8 cellular contexts compared by ENCODE assay signal in genomic region chr12:49346659-49347306, GRCh38. TPM values are rescaled to one million over a fixed set of nuclear protein-coding genes. Genes with fewer than 3 reads are reported as not detected.
A peak's percentile ranks its signal among the peaks of the same experiment; 100 is the strongest.
DNase-seq lines count a peak whose midpoint lies in the region; ATAC-seq and TF ChIP-seq lines count a peak whose summit lies in the region.

TSS of gene DNAJC22 (plus strand) at chr12:49346888. CDS start at chr12:49348873, 1,985 bp downstream.

- intact Hi-C loops in gastrocnemius medialis (cut with DNase I; ENCODE audit: low total_unique reads): no loop called here

- H3K36me3 ChIP-seq in right atrium auricular region: no peaks in the 10 kb centered on the region
- no peaks in the 10 kb centered on the region for H3K36me3 ChIP-seq in gastrocnemius medialis

- in situ Hi-C loops in gastrocnemius medialis (cut with MboI; ENCODE audit: low sequenced_read_pairs in 4 of 4): no loop called here

- no peaks in the 10 kb centered on the region for H3K9me3 Mint-ChIP-seq in activated CD8-positive, alpha-beta T cell treated with anti-CD3 and anti-CD28 coated beads, Interleukin-2, amount 10 ng/mL, durations not matched to agents 7 days and 5 days (ENCODE audit: insufficient read depth)

- TF ChIP-seq CTCF in HL-60 (IDR thresholded peaks at IDR 0.05; ENCODE audit: insufficient read depth, low read length): no peak
- TF ChIP-seq CTCF in right atrium auricular region (IDR thresholded peaks at IDR 0.05): no peak
- TF ChIP-seq CTCF in gastrocnemius medialis (IDR thresholded peaks at IDR 0.05 in 4 of 5, conservative IDR thresholded peaks at IDR 0.05 in 1 of 5): no peak

- H3K4me3 Mint-ChIP-seq in activated CD8-positive, alpha-beta T cell treated with anti-CD3 and anti-CD28 coated beads, Interleukin-2, amount 10 ng/mL, durations not matched to agents 7 days and 5 days: peak within 1 kb of the TSS; percentile 60

- H3K4me3 ChIP-seq in HL-60 (replicated peaks; ENCODE audit: insufficient read depth, low read length) (0 out of 2 replicates have a peak within 1 kb of the TSS, but pooled peaks have one; percentile 8), right atrium auricular region (peak within 1 kb of the TSS; percentile 29 to 54), gastrocnemius medialis (peak within 1 kb of the TSS; percentile 36 to 65 (median 46))

- H3K27ac ChIP-seq in HL-60 (replicated peaks) (no peak within 1 kb of the TSS), right atrium auricular region (no peak within 1 kb of the TSS), gastrocnemius medialis (no peak within 1 kb of the TSS)

- CTCF ChIA-PET in activated CD8-positive, alpha-beta T cell treated with anti-CD3 and anti-CD28 coated beads, Interleukin-2, amount 10 ng/mL, durations not matched to agents 7 days and 5 days (lab: Charles Lee): interaction anchor here (0.8 to 8.4 kb wide), 29 partner anchors 10 to 257 kb away, joined by 3 to 111 read pairs (median 5); partner anchors contain the start of genes C1QL4, PRPH, SPATS2 and TROAP

- H3K4me1 ChIP-seq in right atrium auricular region (peaks cover 3 to 57% of the 10 kb centered on the region in 2 donors), gastrocnemius medialis (peaks cover 36 to 53% of the 10 kb centered on the region in 2 donors)

- H3K27ac Mint-ChIP-seq in activated CD8-positive, alpha-beta T cell treated with anti-CD3 and anti-CD28 coated beads, Interleukin-2, amount 10 ng/mL, durations not matched to agents 7 days and 5 days: no peak within 1 kb of the TSS

- POLR2A ChIA-PET in activated CD8-positive, alpha-beta T cell treated with anti-CD3 and anti-CD28 coated beads, Interleukin-2, amount 10 ng/mL, durations not matched to agents 7 days and 5 days (lab: Charles Lee): interaction anchor here (0.6 to 3.0 kb wide), 5 partner anchors 20 to 216 kb away, joined by 3 to 12 read pairs (median 3); partner anchors contain the start of genes SPATS2 and TUBA1B

- H3K9me3 ChIP-seq in right atrium auricular region (no peaks in the 10 kb centered on the region), gastrocnemius medialis (no peaks in the 10 kb centered on the region)

- peaks cover 37% of the 10 kb centered on the region for H3K4me1 Mint-ChIP-seq in activated CD8-positive, alpha-beta T cell treated with anti-CD3 and anti-CD28 coated beads, Interleukin-2, amount 10 ng/mL, durations not matched to agents 7 days and 5 days (ENCODE audit: low read depth)

- no peak for TF ChIP-seq POLR2A in gastrocnemius medialis (IDR thresholded peaks at IDR 0.05)

- DNase-seq in COR-L47 (lab: John Stamatoyannopoulos, UW): peak; percentile 77
- peak in 1 of 2 experiments; percentile 23 for DNase-seq in HL-60 (ENCODE audit: low read depth in 1 of 2, low spot score in 1 of 2)
- DNase-seq in activated CD8-positive, alpha-beta T cell treated with anti-CD3 and anti-CD28 coated beads, Interleukin-2, amount 10 ng/mL, durations not matched to agents 7 days and 5 days: peak; percentile 49
- no peak for DNase-seq in right atrium auricular region (ENCODE audit: low spot score)
- no peak for DNase-seq in gastrocnemius medialis
- no peak for DNase-seq in NAMALWA (ENCODE audit: low spot score)
- no peak for DNase-seq in GOT3 (lab: John Stamatoyannopoulos, UW)
- DNase-seq in Kasumi-1 (lab: John Stamatoyannopoulos, UW): no peak

- H3K27me3 ChIP-seq in HL-60 (ENCODE audit: insufficient read depth, poor library complexity, severe bottlenecking): peaks cover 63% of the 10 kb centered on the region
- peaks cover 10 to 28% of the 10 kb centered on the region in 2 donors for H3K27me3 ChIP-seq in right atrium auricular region
- H3K27me3 ChIP-seq in gastrocnemius medialis: peaks cover 77 to 91% (median 84%) of the 10 kb centered on the region in 3 donors

- H3K36me3 Mint-ChIP-seq in activated CD8-positive, alpha-beta T cell treated with anti-CD3 and anti-CD28 coated beads, Interleukin-2, amount 10 ng/mL, durations not matched to agents 7 days and 5 days (ENCODE audit: low read depth): no peaks in the 10 kb centered on the region

- peak; percentile 25 for ATAC-seq in activated CD8-positive, alpha-beta T cell treated with anti-CD3 and anti-CD28 coated beads, Interleukin-2, amount 10 ng/mL, durations not matched to agents 7 days and 5 days
- ATAC-seq in gastrocnemius medialis: no peak

- peaks cover 74% of the 10 kb centered on the region for H3K27me3 Mint-ChIP-seq in activated CD8-positive, alpha-beta T cell treated with anti-CD3 and anti-CD28 coated beads, Interleukin-2, amount 10 ng/mL, durations not matched to agents 7 days and 5 days (ENCODE audit: low read depth)

RNA-seq across cellular contexts. Expression of gene DNAJC22, which starts in this region (rescaled TPM):
- total RNA-seq in activated CD8-positive, alpha-beta T cell treated with anti-CD3 and anti-CD28 coated beads, Interleukin-2, amount 10 ng/mL, durations not matched to agents 7 days and 5 days: under 1 TPM in 1 of 2 experiments, not detected in 1; 0.29 TPM
- total RNA-seq in right atrium auricular region (1 to 10 TPM in 1 of 2 donors, under 1 TPM in 1; 0.93 to 1.2 TPM), gastrocnemius medialis (under 1 TPM in 1 of 4 donors, not detected in 3; 0.24 TPM)

Comparison
In these comparisons a context has a peak if more than half of its experiments do, and no peak if none do; other contexts are left out.
1. Peak in DNase-seq and ATAC-seq in activated CD8-positive, alpha-beta T cell treated with anti-CD3 and anti-CD28 coated beads, Interleukin-2, amount 10 ng/mL, durations not matched to agents 7 days and 5 days; RNA of the gene not detected or under 1 TPM.